ENCODE assay signal across 1 cellular context in the genomic region with DNA sequence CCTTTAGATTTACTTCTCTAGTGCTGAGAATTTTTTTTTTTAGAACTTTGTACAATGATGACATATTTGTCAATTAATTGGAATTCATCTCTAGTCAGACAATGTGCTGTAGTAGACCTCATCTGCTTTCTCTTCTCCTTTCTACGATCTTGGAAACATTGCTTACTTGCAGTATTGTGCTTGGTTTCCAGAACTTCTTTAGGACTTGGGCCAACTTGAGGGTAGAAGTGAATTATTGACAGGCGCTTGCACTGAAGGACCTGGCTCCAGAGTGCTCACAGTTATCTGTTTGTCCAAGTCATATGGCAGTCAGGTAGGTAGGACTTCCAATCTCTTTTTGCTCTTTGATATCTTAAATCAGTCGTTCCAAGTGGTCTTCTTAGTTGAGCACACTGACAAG.
TF ChIP-seq lines count a peak whose summit lies in the region.

No MANE protein-coding gene starts in this region.

TF ChIP-seq in K562, 482 proteins besides CTCF, POLR2A, EP300 and RAD21:
- TF ChIP-seq, protein P1, sequence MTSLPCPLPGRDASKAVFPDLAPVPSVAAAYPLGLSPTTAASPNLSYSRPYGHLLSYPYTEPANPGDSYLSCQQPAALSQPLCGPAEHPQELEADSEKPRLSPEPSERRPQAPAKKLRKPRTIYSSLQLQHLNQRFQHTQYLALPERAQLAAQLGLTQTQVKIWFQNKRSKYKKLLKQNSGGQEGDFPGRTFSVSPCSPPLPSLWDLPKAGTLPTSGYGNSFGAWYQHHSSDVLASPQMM (CRISPR knock-in tag; IDR thresholded peaks at IDR 0.05), result no peak
- peak; percentile 12; the same call in 1 of the 2 replicates for TF ChIP-seq C11orf30 (IDR thresholded peaks at IDR 0.05; ENCODE audit: low read depth)
- TF ChIP-seq ZBTB49 (CRISPR knock-in tag; IDR thresholded peaks at IDR 0.05; ENCODE audit: borderline replicate concordance), result no peak
- TF ChIP-seq, protein P2, sequence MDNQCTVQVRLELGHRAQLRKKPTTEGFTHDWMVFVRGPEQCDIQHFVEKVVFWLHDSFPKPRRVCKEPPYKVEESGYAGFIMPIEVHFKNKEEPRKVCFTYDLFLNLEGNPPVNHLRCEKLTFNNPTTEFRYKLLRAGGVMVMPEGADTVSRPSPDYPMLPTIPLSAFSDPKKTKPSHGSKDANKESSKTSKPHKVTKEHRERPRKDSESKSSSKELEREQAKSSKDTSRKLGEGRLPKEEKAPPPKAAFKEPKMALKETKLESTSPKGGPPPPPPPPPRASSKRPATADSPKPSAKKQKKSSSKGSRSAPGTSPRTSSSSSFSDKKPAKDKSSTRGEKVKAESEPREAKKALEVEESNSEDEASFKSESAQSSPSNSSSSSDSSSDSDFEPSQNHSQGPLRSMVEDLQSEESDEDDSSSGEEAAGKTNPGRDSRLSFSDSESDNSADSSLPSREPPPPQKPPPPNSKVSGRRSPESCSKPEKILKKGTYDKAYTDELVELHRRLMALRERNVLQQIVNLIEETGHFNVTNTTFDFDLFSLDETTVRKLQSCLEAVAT (IDR thresholded peaks at IDR 0.05), result no peak
- TF ChIP-seq ZNF140 (CRISPR knock-in tag; IDR thresholded peaks at IDR 0.05), result no peak
- TF ChIP-seq ZNF436 (CRISPR knock-in tag; IDR thresholded peaks at IDR 0.05), result no peak
- TF ChIP-seq NR3C1 (CRISPR knock-in tag; IDR thresholded peaks at IDR 0.05), result no peak
